Comparison of ENCODE assay signal across 15 cellular contexts in the genomic region with DNA sequence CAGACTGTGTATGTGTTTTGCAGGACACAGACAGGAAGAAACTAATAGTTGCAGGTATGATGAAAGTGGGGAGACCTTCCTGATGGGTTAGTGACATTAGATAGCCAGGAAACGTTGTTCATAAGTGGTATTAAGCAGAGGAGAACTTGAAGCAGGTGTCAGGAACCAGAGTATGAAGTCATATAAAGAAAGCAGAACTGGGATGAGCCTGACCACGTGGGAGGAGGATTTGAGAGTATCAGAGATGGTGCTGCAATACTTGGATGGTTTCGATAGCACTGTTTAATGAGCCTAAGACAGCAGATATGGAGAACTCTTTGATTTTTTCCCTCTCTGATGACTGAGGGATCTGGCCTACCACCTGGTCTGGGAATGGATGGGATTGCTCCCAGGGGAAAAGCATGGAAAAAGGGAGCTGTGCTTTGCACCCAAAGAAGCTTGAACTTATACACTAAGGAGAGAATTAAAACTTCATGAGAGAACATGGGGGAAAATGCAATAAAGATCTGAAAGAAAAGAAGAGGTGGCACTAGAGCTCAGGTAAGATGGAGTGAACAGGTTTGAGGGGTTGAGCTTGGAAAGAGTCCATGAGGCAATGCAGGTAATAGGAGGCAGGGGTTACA.
DNase-seq lines count a peak whose midpoint lies in the region; ATAC-seq and TF ChIP-seq lines count a peak whose summit lies in the region.
"Had no signal": no experiment of that assay in that cellular context is flagged by ENCODE, and none has a peak within 500 bp of the region (broad histone marks: within the 10 kb centered on the region; RNA-seq: fewer than 3 reads in every experiment).

No MANE protein-coding gene starts in this region.

- H3K27me3 ChIP-seq in left lung, result no peaks in the 10 kb centered on the region

- ATAC-seq in HG02623 (IDR thresholded peaks at IDR 0.05; ENCODE audit: unreplicated experiment) (peak; percentile 62), HG03521 (IDR thresholded peaks at IDR 0.05; ENCODE audit: unreplicated experiment) (peak; percentile 45), left lung (no peak)

- H3K4me1 ChIP-seq in left lung, result no peaks in the 10 kb centered on the region

- H3K9me3 ChIP-seq in left lung, result no peaks in the 10 kb centered on the region

- no peak overlapping the region for H3K4me3 ChIP-seq in left lung

- peak; percentile 30 for DNase-seq in SKM-1 treated with dmso at 0.1 percent for 144 hours (lab: John Stamatoyannopoulos, UW; ENCODE audit: unreplicated experiment)
- no peak for DNase-seq in SKM-1 (lab: John Stamatoyannopoulos, UW; ENCODE audit: unreplicated experiment)
- no peak for DNase-seq in T-helper 9 cell
- no peak for DNase-seq in AG08395 (ENCODE audit: low spot score)
- no peak for DNase-seq in left lung
- no peak for DNase-seq in UCSD-AML1 (lab: John Stamatoyannopoulos, UW; ENCODE audit: unreplicated experiment)
- DNase-seq: 8988T; activated naive CD8-positive, alpha-beta T cell treated with anti-CD3 and anti-CD28 coated beads, Interleukin-2, amount 10 ng/mL, durations not matched to agents 7 days and 5 days; CD8-positive, alpha-beta memory T cell; erythroblast; GF-D8; hippocampal formation; NCI-H226 had no signal

- H3K36me3 ChIP-seq in left lung, result no peaks in the 10 kb centered on the region

- intact Hi-C loops in left lung (cut with DNase I), result no loop called here

- no peak for TF ChIP-seq CTCF in left lung (IDR thresholded peaks at IDR 0.05)

- no peak overlapping the region for H3K27ac ChIP-seq in left lung
